1 cellular context compared by ENCODE assay signal in genomic region chr10:45052700-45053099, GRCh38.
TF ChIP-seq lines count a peak whose summit lies in the region.

No MANE protein-coding gene starts in this region.

TF ChIP-seq in GM23338, 12 proteins besides CTCF, POLR2A, EP300 and RAD21 (continued from another document):
- no peak for TF ChIP-seq ETS1 (IDR thresholded peaks at IDR 0.05)
- no peak for TF ChIP-seq EZH2 (IDR thresholded peaks at IDR 0.05; ENCODE audit: low read depth, unreplicated experiment)
- no peak for TF ChIP-seq EZH2phosphoT487 (IDR thresholded peaks at IDR 0.05; ENCODE audit: unreplicated experiment)
- no peak for TF ChIP-seq NANOG (IDR thresholded peaks at IDR 0.05; ENCODE audit: borderline replicate concordance)
- TF ChIP-seq ZNF114 (CRISPR knock-in tag; IDR thresholded peaks at IDR 0.05) = no peak
- TF ChIP-seq ZNF331 (CRISPR knock-in tag; IDR thresholded peaks at IDR 0.05; ENCODE audit: low read depth) = no peak
- no peak for TF ChIP-seq CREB1 (CRISPR knock-in tag; IDR thresholded peaks at IDR 0.05; ENCODE audit: low read depth)
- TF ChIP-seq REST (IDR thresholded peaks at IDR 0.05; ENCODE audit: unreplicated experiment) = no peak
